9 cellular contexts compared by ENCODE assay signal in the genomic region with DNA sequence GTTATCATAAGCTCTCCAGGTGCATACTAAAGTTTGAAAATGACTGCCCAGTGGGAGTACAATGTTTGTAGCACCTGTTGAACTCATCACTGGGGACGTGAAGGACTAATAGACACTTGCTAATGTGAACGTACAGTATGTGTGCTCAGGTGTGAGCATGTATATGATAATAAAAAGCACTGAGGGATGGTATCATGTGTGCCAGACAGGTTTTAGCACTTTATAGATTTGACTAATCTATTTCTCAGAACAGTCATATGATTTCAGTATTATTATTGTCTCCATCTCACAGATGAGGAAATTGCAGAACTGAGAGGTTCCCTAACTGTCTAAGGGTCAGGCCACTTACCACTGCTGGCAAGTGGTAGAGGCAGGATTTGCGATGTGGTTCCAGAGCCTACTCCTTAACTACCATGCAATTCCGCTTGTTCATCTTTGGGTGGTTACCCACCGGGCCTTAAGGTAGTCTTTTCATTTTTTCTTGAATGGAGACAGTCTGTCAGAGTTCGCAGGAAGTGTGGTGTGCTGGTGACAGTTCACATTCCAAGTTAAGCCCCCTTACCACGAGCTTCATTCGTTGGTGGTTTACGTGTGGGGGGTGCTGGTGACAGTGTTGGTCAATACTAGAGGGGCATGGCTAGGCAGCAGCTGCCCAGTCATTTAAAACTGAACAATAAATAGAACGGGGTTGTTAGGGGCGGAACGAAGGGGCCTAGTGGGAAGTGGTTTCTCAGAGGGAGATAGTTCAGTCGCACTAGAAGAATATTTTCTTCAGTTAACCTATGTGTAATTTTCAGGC. TPM values are rescaled to one million over a fixed set of nuclear protein-coding genes. Genes with fewer than 3 reads are reported as not detected.
DNase-seq lines count a peak whose midpoint lies in the region; ATAC-seq and TF ChIP-seq lines count a peak whose summit lies in the region.
"Had no signal": no experiment of that assay in that cellular context is flagged by ENCODE, and none has a peak within 500 bp of the region (broad histone marks: within the 10 kb centered on the region; RNA-seq: fewer than 3 reads in every experiment).

No MANE protein-coding gene starts in this region.

- no peaks in the 10 kb centered on the region for H3K27me3 Mint-ChIP-seq in CD4-positive, alpha-beta memory T cell
- H3K27me3 Mint-ChIP-seq in activated naive CD8-positive, alpha-beta T cell treated with anti-CD3 and anti-CD28 coated beads for 36 hours: no peaks in the 10 kb centered on the region
- H3K27me3 Mint-ChIP-seq in type B pancreatic cell: no peaks in the 10 kb centered on the region

- DNase-seq in CD4-positive, alpha-beta memory T cell: no peak
- no peak for DNase-seq in activated naive CD8-positive, alpha-beta T cell treated with anti-CD3 and anti-CD28 coated beads for 36 hours
- DNase-seq in type B pancreatic cell (ENCODE audit: extremely low spot score, unreplicated experiment) (no peak), hypothalamus (lab: John Stamatoyannopoulos, UW) (no peak), NCI-H2196 (lab: John Stamatoyannopoulos, UW; ENCODE audit: unreplicated experiment) (no peak), inferior parietal cortex (ENCODE audit: extremely low spot score) (no peak)

- no peaks in the 10 kb centered on the region for H3K9me3 Mint-ChIP-seq in CD4-positive, alpha-beta memory T cell
- no peaks in the 10 kb centered on the region for H3K9me3 Mint-ChIP-seq in activated naive CD8-positive, alpha-beta T cell treated with anti-CD3 and anti-CD28 coated beads for 36 hours
- H3K9me3 Mint-ChIP-seq in type B pancreatic cell: no peaks in the 10 kb centered on the region

- H3K9me3 ChIP-seq in CD4-positive, alpha-beta memory T cell (ENCODE audit: control insufficient read depth in 1 of 2, low read length in 2 of 2): no peaks in the 10 kb centered on the region

- no peak for TF ChIP-seq CTCF in type B pancreatic cell (conservative IDR thresholded peaks at IDR 0.05)

- peaks cover 0 to 10% of the 10 kb centered on the region in 2 donors for H3K36me3 Mint-ChIP-seq in CD4-positive, alpha-beta memory T cell
- peaks cover 11% of the 10 kb centered on the region for H3K36me3 Mint-ChIP-seq in activated naive CD8-positive, alpha-beta T cell treated with anti-CD3 and anti-CD28 coated beads for 36 hours
- peaks cover 11% of the 10 kb centered on the region for H3K36me3 Mint-ChIP-seq in type B pancreatic cell

- intact Hi-C loops in CD4-positive, alpha-beta memory T cell (cut with micrococcal nuclease): no loop called here

- peak overlapping the region in 3 of 8 donors; percentile 40 to 58 (median 44) for H3K4me3 Mint-ChIP-seq in CD4-positive, alpha-beta memory T cell
- peak overlapping the region; percentile 42 for H3K4me3 Mint-ChIP-seq in activated naive CD8-positive, alpha-beta T cell treated with anti-CD3 and anti-CD28 coated beads for 36 hours
- peak overlapping the region; percentile 19 for H3K4me3 Mint-ChIP-seq in type B pancreatic cell

- no peak overlapping the region for H3K27ac ChIP-seq in CD4-positive, alpha-beta memory T cell (ENCODE audit: low read depth, low read length)

- H3K4me3 ChIP-seq in CD4-positive, alpha-beta memory T cell (ENCODE audit: low read length in 2 of 2): no peak overlapping the region

- H3K36me3 ChIP-seq in CD4-positive, alpha-beta memory T cell (ENCODE audit: insufficient read depth, low read length): no peaks in the 10 kb centered on the region

- peak overlapping the region in 6 of 7 donors; percentile 14 to 48 (median 42) for H3K27ac Mint-ChIP-seq in CD4-positive, alpha-beta memory T cell
- H3K27ac Mint-ChIP-seq in activated naive CD8-positive, alpha-beta T cell treated with anti-CD3 and anti-CD28 coated beads for 36 hours: peak overlapping the region; percentile 86
- H3K27ac Mint-ChIP-seq in type B pancreatic cell: no peak overlapping the region

- H3K27me3 ChIP-seq in CD4-positive, alpha-beta memory T cell (ENCODE audit: insufficient read depth, low read length): no peaks in the 10 kb centered on the region

- CTCF ChIA-PET in CD4-positive, alpha-beta memory T cell (lab: Charles Lee; ENCODE audit: partially characterized antibody): interaction anchor here (1.4 kb wide), 1 partner anchor 13 kb away, joined by 3 read pairs; no protein-coding TSS in a partner anchor

- POLR2A ChIA-PET in CD4-positive, alpha-beta memory T cell (lab: Charles Lee; ENCODE audit: partially characterized antibody): interaction anchor here (1.2 kb wide), 1 partner anchor 17 kb away, joined by 3 read pairs; no protein-coding TSS in a partner anchor

- H3K4me1 Mint-ChIP-seq in CD4-positive, alpha-beta memory T cell: peaks cover 62 to 93% (median 73%) of the 10 kb centered on the region in 4 donors
- peaks cover 72% of the 10 kb centered on the region for H3K4me1 Mint-ChIP-seq in activated naive CD8-positive, alpha-beta T cell treated with anti-CD3 and anti-CD28 coated beads for 36 hours
- H3K4me1 Mint-ChIP-seq in type B pancreatic cell (ENCODE audit: unreplicated experiment): peaks cover 83% of the 10 kb centered on the region

- ATAC-seq in GM19452 (IDR thresholded peaks at IDR 0.05; ENCODE audit: unreplicated experiment) (peak; percentile 81), HG03439 (IDR thresholded peaks at IDR 0.05; ENCODE audit: unreplicated experiment) (peak; percentile 65)

- H3K4me1 ChIP-seq in CD4-positive, alpha-beta memory T cell (ENCODE audit: insufficient read depth, low read length): peaks cover 65% of the 10 kb centered on the region

RNA-seq across cellular contexts. Expression of a gene that starts 46.8 kb away (rescaled TPM):
- total RNA-seq in CD4-positive, alpha-beta memory T cell: 10 to 100 TPM; 43.0 to 43.4 TPM
- 1 to 10 TPM in 1 of 2 donors, under 1 TPM in 1; 0.50 to 7.4 TPM for polyA plus RNA-seq in CD4-positive, alpha-beta memory T cell
- total RNA-seq in activated naive CD8-positive, alpha-beta T cell treated with anti-CD3 and anti-CD28 coated beads for 36 hours: 10 to 100 TPM; 17.4 to 18.5 TPM
- 43.9 and 67.0 TPM in 2 replicates for total RNA-seq in type B pancreatic cell (ENCODE audit: low replicate concordance)
- polyA plus RNA-seq: neural cell had no signal
